Comparison of ENCODE assay signal across 1 cellular context in the genomic region with DNA sequence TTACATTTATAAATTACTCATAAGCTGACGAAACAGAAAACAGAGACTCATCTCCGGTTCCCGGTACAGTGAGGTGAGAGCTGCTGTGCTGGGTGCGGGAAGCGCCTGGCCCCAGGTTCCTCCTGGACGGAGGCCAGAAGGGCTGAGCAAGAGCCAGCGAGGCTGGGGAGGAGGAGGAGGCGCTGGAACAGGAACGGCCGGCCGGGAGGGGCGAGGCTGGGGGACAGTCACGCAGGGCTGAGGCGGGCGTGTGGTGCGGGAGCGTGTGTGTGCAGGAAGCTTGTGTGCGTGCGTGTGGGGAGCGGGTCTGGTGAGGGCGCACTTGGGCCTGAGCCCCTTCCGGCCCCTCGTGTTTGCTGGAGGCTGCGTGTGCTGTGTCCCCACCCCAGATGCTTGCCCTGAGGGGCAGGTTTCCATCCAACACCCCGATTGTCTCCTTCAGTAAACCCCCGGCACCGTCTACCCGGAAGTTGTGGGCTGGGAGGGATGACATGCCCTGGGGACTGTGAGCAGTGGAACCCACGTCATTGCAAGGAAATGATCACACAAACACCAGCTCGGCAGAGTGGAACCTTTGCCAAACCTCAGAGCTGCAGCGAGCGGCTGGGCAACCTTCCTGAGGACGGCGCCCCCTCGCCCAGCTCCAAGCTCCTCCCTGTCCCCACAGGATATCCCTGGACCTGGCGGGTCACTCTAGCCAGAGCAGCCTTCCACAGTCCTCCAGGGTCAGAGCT.
TF ChIP-seq lines count a peak whose summit lies in the region.

No MANE protein-coding gene starts in this region.

TF ChIP-seq in IMR-90, 13 proteins besides CTCF, POLR2A, EP300 and RAD21:
- TF ChIP-seq MAFK (IDR thresholded peaks at IDR 0.05; ENCODE audit: low read depth, low read length) (no peak), NFE2L2 (IDR thresholded peaks at IDR 0.05; ENCODE audit: low read depth, low read length) (peak; percentile 17; the same call in 1 of the 2 replicates), RFX5 (IDR thresholded peaks at IDR 0.05; ENCODE audit: low read depth, low read length) (no peak), MXI1 (IDR thresholded peaks at IDR 0.05; ENCODE audit: borderline replicate concordance, low read depth, low read length) (peak; percentile 12; the same call in 1 of the 2 replicates), SMC3 (IDR thresholded peaks at IDR 0.05; ENCODE audit: low read depth, low read length) (no peak), MAZ (IDR thresholded peaks at IDR 0.05; ENCODE audit: borderline replicate concordance, low read depth, low read length) (peak; percentile 60; the same call in 1 of the 2 replicates), BHLHE40 (IDR thresholded peaks at IDR 0.05; ENCODE audit: low read depth, low read length) (peak; percentile 40; the same call in 1 of the 2 replicates), CEBPB (IDR thresholded peaks at IDR 0.05; ENCODE audit: low read depth, low read length) (peak; percentile 29; the same call in 1 of the 2 replicates), RCOR1 (IDR thresholded peaks at IDR 0.05; ENCODE audit: insufficient replicate concordance, low read length) (peak; percentile 6), FOS (IDR thresholded peaks at IDR 0.05; ENCODE audit: low read depth, low read length) (peak; percentile 31; the same call in 1 of the 2 replicates), CHD1 (IDR thresholded peaks at IDR 0.05; ENCODE audit: low read depth, low read length) (no peak)
- TF ChIP-seq, protein P1, sequence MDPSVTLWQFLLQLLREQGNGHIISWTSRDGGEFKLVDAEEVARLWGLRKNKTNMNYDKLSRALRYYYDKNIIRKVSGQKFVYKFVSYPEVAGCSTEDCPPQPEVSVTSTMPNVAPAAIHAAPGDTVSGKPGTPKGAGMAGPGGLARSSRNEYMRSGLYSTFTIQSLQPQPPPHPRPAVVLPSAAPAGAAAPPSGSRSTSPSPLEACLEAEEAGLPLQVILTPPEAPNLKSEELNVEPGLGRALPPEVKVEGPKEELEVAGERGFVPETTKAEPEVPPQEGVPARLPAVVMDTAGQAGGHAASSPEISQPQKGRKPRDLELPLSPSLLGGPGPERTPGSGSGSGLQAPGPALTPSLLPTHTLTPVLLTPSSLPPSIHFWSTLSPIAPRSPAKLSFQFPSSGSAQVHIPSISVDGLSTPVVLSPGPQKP (IDR thresholded peaks at IDR 0.05; ENCODE audit: borderline replicate concordance, low read depth, low read length), result peak; percentile 61; the same call in 1 of the 2 replicates
- TF ChIP-seq, protein P2, sequence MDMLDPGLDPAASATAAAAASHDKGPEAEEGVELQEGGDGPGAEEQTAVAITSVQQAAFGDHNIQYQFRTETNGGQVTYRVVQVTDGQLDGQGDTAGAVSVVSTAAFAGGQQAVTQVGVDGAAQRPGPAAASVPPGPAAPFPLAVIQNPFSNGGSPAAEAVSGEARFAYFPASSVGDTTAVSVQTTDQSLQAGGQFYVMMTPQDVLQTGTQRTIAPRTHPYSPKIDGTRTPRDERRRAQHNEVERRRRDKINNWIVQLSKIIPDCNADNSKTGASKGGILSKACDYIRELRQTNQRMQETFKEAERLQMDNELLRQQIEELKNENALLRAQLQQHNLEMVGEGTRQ (IDR thresholded peaks at IDR 0.05; ENCODE audit: low read depth, low read length), result no peak
